1 cellular context compared by ENCODE assay signal in the genomic region with DNA sequence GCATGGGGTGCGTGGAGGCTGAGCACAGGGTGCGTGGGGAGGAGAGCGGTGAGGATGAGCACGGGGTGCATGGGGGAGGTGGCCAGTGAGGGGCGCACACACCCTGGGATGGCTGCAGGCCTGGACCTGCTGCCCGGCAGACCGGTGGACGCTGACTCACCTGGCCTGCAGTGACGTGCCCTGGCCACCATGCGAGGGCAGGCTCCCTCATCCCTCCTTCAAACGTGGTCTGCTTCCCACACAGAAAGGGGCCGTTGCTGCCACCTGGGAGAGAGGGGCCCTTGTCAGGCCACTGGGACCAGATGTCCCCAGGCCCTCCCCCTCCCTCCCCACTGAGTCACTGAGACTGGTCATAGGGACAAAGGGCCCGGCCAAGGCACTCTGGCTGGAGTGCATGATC.
TF ChIP-seq lines count a peak whose summit lies in the region.

No MANE protein-coding gene starts in this region.

TF ChIP-seq in HepG2, 621 proteins besides CTCF, POLR2A, EP300 and RAD21:
- no peak for TF ChIP-seq ZFP82 (CRISPR knock-in tag; IDR thresholded peaks at IDR 0.05; ENCODE audit: borderline replicate concordance)
- TF ChIP-seq STAG1 (CRISPR knock-in tag; IDR thresholded peaks at IDR 0.05), result peak; percentile 28; the same call in 1 of the 2 replicates
- TF ChIP-seq, protein P1, sequence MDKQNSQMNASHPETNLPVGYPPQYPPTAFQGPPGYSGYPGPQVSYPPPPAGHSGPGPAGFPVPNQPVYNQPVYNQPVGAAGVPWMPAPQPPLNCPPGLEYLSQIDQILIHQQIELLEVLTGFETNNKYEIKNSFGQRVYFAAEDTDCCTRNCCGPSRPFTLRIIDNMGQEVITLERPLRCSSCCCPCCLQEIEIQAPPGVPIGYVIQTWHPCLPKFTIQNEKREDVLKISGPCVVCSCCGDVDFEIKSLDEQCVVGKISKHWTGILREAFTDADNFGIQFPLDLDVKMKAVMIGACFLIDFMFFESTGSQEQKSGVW (CRISPR knock-in tag; IDR thresholded peaks at IDR 0.05; ENCODE audit: borderline replicate concordance), result no peak
- no peak for TF ChIP-seq ZNF768 (CRISPR knock-in tag; IDR thresholded peaks at IDR 0.05)
- no peak for TF ChIP-seq ZNF124 (CRISPR knock-in tag; IDR thresholded peaks at IDR 0.05)
- TF ChIP-seq CREB1 (IDR thresholded peaks at IDR 0.05), result 0 out of 2 replicates have a peak, but pooled peaks have one; percentile 12
- TF ChIP-seq CREB1 (CRISPR knock-in tag; IDR thresholded peaks at IDR 0.05), result no peak
- peak; percentile 50 for TF ChIP-seq FOSL2 (CRISPR knock-in tag; IDR thresholded peaks at IDR 0.05)
- TF ChIP-seq ZNF772 (CRISPR knock-in tag; IDR thresholded peaks at IDR 0.05), result no peak
- TF ChIP-seq, protein P2, sequence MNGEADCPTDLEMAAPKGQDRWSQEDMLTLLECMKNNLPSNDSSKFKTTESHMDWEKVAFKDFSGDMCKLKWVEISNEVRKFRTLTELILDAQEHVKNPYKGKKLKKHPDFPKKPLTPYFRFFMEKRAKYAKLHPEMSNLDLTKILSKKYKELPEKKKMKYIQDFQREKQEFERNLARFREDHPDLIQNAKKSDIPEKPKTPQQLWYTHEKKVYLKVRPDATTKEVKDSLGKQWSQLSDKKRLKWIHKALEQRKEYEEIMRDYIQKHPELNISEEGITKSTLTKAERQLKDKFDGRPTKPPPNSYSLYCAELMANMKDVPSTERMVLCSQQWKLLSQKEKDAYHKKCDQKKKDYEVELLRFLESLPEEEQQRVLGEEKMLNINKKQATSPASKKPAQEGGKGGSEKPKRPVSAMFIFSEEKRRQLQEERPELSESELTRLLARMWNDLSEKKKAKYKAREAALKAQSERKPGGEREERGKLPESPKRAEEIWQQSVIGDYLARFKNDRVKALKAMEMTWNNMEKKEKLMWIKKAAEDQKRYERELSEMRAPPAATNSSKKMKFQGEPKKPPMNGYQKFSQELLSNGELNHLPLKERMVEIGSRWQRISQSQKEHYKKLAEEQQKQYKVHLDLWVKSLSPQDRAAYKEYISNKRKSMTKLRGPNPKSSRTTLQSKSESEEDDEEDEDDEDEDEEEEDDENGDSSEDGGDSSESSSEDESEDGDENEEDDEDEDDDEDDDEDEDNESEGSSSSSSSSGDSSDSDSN (CRISPR knock-in tag; IDR thresholded peaks at IDR 0.05), result no peak
- peak; percentile 71 for TF ChIP-seq ZNF263 (CRISPR knock-in tag; IDR thresholded peaks at IDR 0.05)
- no peak for TF ChIP-seq ISL2 (CRISPR knock-in tag; IDR thresholded peaks at IDR 0.05)
- peak; percentile 45 for TF ChIP-seq AGO1 (IDR thresholded peaks at IDR 0.05; ENCODE audit: low read depth, low read length, poor library complexity, severe bottlenecking)
- no peak for TF ChIP-seq ZNF234 (CRISPR knock-in tag; conservative IDR thresholded peaks at IDR 0.05)
- TF ChIP-seq AGO2 (optimal IDR thresholded peaks at IDR 0.05; ENCODE audit: low read depth, low read length), result peak; percentile 48
